In the genomic region with DNA sequence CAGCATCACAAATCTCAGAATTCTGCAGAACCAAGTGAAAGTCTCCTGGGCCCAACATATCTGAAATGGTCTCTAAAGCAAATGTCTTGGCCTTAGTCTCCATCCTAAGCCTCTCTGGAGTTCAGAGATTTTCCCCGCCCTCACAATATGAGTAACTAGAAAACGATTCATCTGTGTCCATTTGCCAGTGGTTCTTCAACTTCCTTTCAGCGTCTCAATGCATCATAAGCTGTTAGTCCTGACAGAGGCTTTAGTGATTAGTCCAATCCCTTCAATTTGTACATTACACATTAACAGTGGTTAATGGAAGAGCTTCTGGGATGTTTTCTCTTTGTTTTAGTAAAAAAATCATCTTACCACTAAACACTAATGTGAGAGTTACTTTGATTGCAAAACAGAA, we compare ENCODE assay signal across 14 cellular contexts. TPM values are rescaled to one million over a fixed set of nuclear protein-coding genes. Genes with fewer than 3 reads are reported as not detected.
A peak's percentile ranks its signal among the peaks of the same experiment; 100 is the strongest.
DNase-seq lines count a peak whose midpoint lies in the region; ATAC-seq and TF ChIP-seq lines count a peak whose summit lies in the region.
"Had no signal": no experiment of that assay in that cellular context is flagged by ENCODE, and none has a peak within 500 bp of the region (broad histone marks: within the 10 kb centered on the region; RNA-seq: fewer than 3 reads in every experiment).

No MANE protein-coding gene starts in this region.

- H3K36me3 ChIP-seq in thoracic aorta: peaks cover 19% of the 10 kb centered on the region
- H3K36me3 ChIP-seq: uterus had no signal

- H3K27ac ChIP-seq in right cardiac atrium (ENCODE audit: low read length) (no peak overlapping the region), thoracic aorta (peak overlapping the region; percentile 55 to 61), dorsolateral prefrontal cortex (peak overlapping the region in 25 of 59 donors; percentile 0 to 77 (median 55))
- H3K27ac ChIP-seq: uterus had no signal

- H3K4me1 ChIP-seq in right cardiac atrium (ENCODE audit: control insufficient read depth, insufficient read depth, low read length) (no peaks in the 10 kb centered on the region), thoracic aorta (ENCODE audit: control insufficient read depth in 1 of 2, low read depth in 2 of 2) (peaks cover 2 to 34% of the 10 kb centered on the region in 2 donors)
- H3K4me1 ChIP-seq: uterus had no signal

- DNase-seq in right cardiac atrium (no peak), cardiac septum (ENCODE audit: low spot score) (no peak), amniotic stem cell (lab: John Stamatoyannopoulos, UW) (peak; percentile 30), fibroblast of the conjunctiva (ENCODE audit: low read depth) (peak; percentile 14), thoracic aorta (ENCODE audit: low spot score) (no peak), SHP77 (lab: John Stamatoyannopoulos, UW) (no peak), dorsolateral prefrontal cortex (no peak)
- DNase-seq: DMS79; stimulated activated CD4-positive, alpha-beta T cell treated with anti-CD3 and anti-CD28 coated beads, Interleukin-4, amount 100 ng/mL, for 4 hours; stimulated activated naive B cell treated with anti-CD40 and anti-IgM and Interleukin-4, amounts not matched to agents 10 μg/mL and 1 μg/mL and 100 μg/mL, for 72 hours; uterus had no signal

- ATAC-seq in right cardiac atrium (peak; percentile 38 to 57), thoracic aorta (ENCODE audit: insufficient number of reproducible peaks, low FRiP score, low read depth) (no peak), HG03159 (IDR thresholded peaks at IDR 0.05; ENCODE audit: unreplicated experiment) (no peak)
- ATAC-seq: activated CD4-positive, CD25-positive, alpha-beta regulatory T cell treated with anti-CD3 and anti-CD28 coated beads, Interleukin-2, amount 50 U/mL, for 24 hours had no signal

- H3K4me3 ChIP-seq in right cardiac atrium (ENCODE audit: low read length) (no peak overlapping the region), thoracic aorta (no peak overlapping the region), dorsolateral prefrontal cortex (no peak overlapping the region)
- H3K4me3 ChIP-seq: uterus had no signal

- WGBS in right cardiac atrium: 44% methylated on average over 3 of the region's 3 CpGs

- H3K27me3 ChIP-seq in right cardiac atrium (ENCODE audit: control insufficient read depth, insufficient read depth) (no peaks in the 10 kb centered on the region), thoracic aorta (replicated peaks; ENCODE audit: insufficient read depth) (no peaks in the 10 kb centered on the region), dorsolateral prefrontal cortex (no peaks in the 10 kb centered on the region)
- H3K27me3 ChIP-seq: uterus had no signal

- TF ChIP-seq CTCF in thoracic aorta (IDR thresholded peaks at IDR 0.05): no peak
- TF ChIP-seq CTCF in dorsolateral prefrontal cortex (IDR thresholded peaks at IDR 0.05 in 54 of 56, conservative IDR thresholded peaks at IDR 0.05 in 2 of 56; ENCODE audit: low read depth in 1 of 56, partially characterized antibody in 56 of 56): no peak

- intact Hi-C loops in right cardiac atrium (cut with DNase I): loop anchor here in 3 of 4 donors (5.0 kb wide), 1 partner anchor 113 kb away; no protein-coding TSS in a partner anchor
- intact Hi-C loops in cardiac septum (cut with DNase I): no loop called here
- intact Hi-C loops in dorsolateral prefrontal cortex (cut with DNase I): loop anchor here in 1 of 2 donors (5.0 kb wide), 1 partner anchor 113 kb away; no protein-coding TSS in a partner anchor

- H3K9me3 ChIP-seq in right cardiac atrium (ENCODE audit: control insufficient read depth, low read length): no peaks in the 10 kb centered on the region
- no peaks in the 10 kb centered on the region for H3K9me3 ChIP-seq in thoracic aorta
- H3K9me3 ChIP-seq: uterus had no signal

RNA-seq across cellular contexts. Expression of a gene that starts 17.4 kb away (rescaled TPM):
- total RNA-seq in right cardiac atrium (100 to 1,000 TPM; 116 to 142 (median 120) TPM), cardiac septum (116 TPM), thoracic aorta (100 to 1,000 TPM; 406 to 455 TPM), dorsolateral prefrontal cortex (100 to 1,000 TPM in 2 of 120 experiments, 10 to 100 TPM in 118; 29.1 to 112 (median 57.0) TPM)
- polyA plus RNA-seq in right cardiac atrium: 170 TPM

RNA-seq across cellular contexts. Expression of a gene that starts 17.9 kb away (rescaled TPM):
- total RNA-seq in right cardiac atrium: 10 to 100 TPM; 29.2 to 40.0 (median 34.9) TPM
- polyA plus RNA-seq in right cardiac atrium: 45.1 TPM
- total RNA-seq in cardiac septum: 40.5 TPM
- 10 to 100 TPM in 1 of 2 donors, 1 to 10 TPM in 1; 6.5 to 22.2 TPM for total RNA-seq in thoracic aorta
- 10 to 100 TPM; 16.2 to 34.8 (median 23.3) TPM for total RNA-seq in dorsolateral prefrontal cortex

RNA-seq across cellular contexts. Expression of a gene that starts 49.7 kb away (rescaled TPM):
- under 1 TPM in 2 of 4 donors, not detected in 2; 0.09 to 0.28 TPM for total RNA-seq in right cardiac atrium
- polyA plus RNA-seq in right cardiac atrium: 0.07 TPM
- total RNA-seq in cardiac septum: not detected
- total RNA-seq in thoracic aorta: 1 to 10 TPM in 1 of 2 donors, under 1 TPM in 1; 0.21 to 3.1 TPM
- 1 to 10 TPM in 119 of 120 experiments, under 1 TPM in 1; 0.93 to 7.1 (median 2.7) TPM for total RNA-seq in dorsolateral prefrontal cortex
- total RNA-seq: mononuclear cell had no signal

Comparison
In these comparisons a context has a peak if more than half of its experiments do, and no peak if none do; other contexts are left out.
1. ATAC-seq: peak in right cardiac atrium (2 of 2); none in thoracic aorta (single experiment) and HG03159 (single experiment).
2. DNase-seq: peak in amniotic stem cell (single experiment) and fibroblast of the conjunctiva (single experiment); none in right cardiac atrium (0 of 3), cardiac septum (single experiment), thoracic aorta (single experiment), SHP77 (0 of 2) and dorsolateral prefrontal cortex (0 of 10).